In genomic region chr10:24891823-24892222, GRCh38 we compare ENCODE assay signal across 11 cellular contexts.
DNase-seq lines count a peak whose midpoint lies in the region; ATAC-seq and TF ChIP-seq lines count a peak whose summit lies in the region.
"Had no signal": no experiment of that assay in that cellular context is flagged by ENCODE, and none has a peak within 500 bp of the region (broad histone marks: within the 10 kb centered on the region; RNA-seq: fewer than 3 reads in every experiment).

No MANE protein-coding gene starts in this region.

- no peak for ATAC-seq in HG03175 (IDR thresholded peaks at IDR 0.05; ENCODE audit: unreplicated experiment)

- TF ChIP-seq CTCF in HEK293 (tag by site-specific recombination; IDR thresholded peaks at IDR 0.05) (no peak), fibroblast of mammary gland (conservative IDR thresholded peaks at IDR 0.05; ENCODE audit: control insufficient read depth, insufficient read depth, low read depth, low read length) (no peak), Caco-2 (IDR thresholded peaks at IDR 0.05; ENCODE audit: insufficient read depth in 1 of 2, low read depth in 1 of 2, low read length in 1 of 2, severe bottlenecking in 1 of 2, unreplicated experiment in 1 of 2) (no peak)

- H3K4me3 ChIP-seq in HEK293 (ENCODE audit: low read depth, low read length) (no peak overlapping the region), fibroblast of mammary gland (ENCODE audit: control insufficient read depth, low read depth, low read length) (no peak overlapping the region), Caco-2 (ENCODE audit: low read depth, low read length) (no peak overlapping the region)

- POLR2A ChIA-PET in HEK293 (lab: Yijun Ruan, JAX) (no interaction called here), Caco-2 (lab: Charles Lee) (no interaction called here)

- intact Hi-C loops in Caco-2 (cut with micrococcal nuclease; ENCODE audit: unreplicated experiment): no loop called here

- no peaks in the 10 kb centered on the region for H3K9me3 Mint-ChIP-seq in Caco-2 (ENCODE audit: unreplicated experiment)

- no peak overlapping the region for H3K27ac ChIP-seq in HEK293 (ENCODE audit: extremely low read depth, low read depth, low read length)

- DNase-seq in A172 (ENCODE audit: low spot score) (peak; percentile 95), SHP77 (lab: John Stamatoyannopoulos, UW) (peak; percentile 31 to 36), fibroblast of mammary gland (ENCODE audit: low read depth) (peak; percentile 97), Caco-2 (no peak)
- DNase-seq in effector CD4-positive, alpha-beta T cell: no peak
- DNase-seq in stimulated activated CD4-positive, alpha-beta T cell treated with anti-CD3 and anti-CD28 coated beads, Interleukin-2, amount 100 ng/mL, for 48 hours: no peak
- DNase-seq: activated CD4-positive, alpha-beta T cell treated with anti-CD3 and anti-CD28 coated beads, Interleukin-2, amount 50 U/mL, for 4 hours; activated naive CD4-positive, alpha-beta T cell treated with anti-CD3 and anti-CD28 coated beads, Interleukin-2, amount 10 ng/mL, durations not matched to agents 7 days and 5 days; midbrain had no signal

- H3K4me1 ChIP-seq in HEK293 (ENCODE audit: control insufficient read depth, insufficient read depth, low read length) (peaks cover 10% of the 10 kb centered on the region; the same call in 1 of the 2 replicates), Caco-2 (peaks cover 13% of the 10 kb centered on the region)

- no peaks in the 10 kb centered on the region for H3K9me3 ChIP-seq in HEK293 (ENCODE audit: control insufficient read depth, insufficient read depth, low read depth, low read length)
- no peaks in the 10 kb centered on the region for H3K9me3 ChIP-seq in Caco-2

- peaks cover 18% of the 10 kb centered on the region for H3K4me1 Mint-ChIP-seq in Caco-2 (ENCODE audit: low read depth, unreplicated experiment)

- BruUV-seq in Caco-2 (replicated peaks; lab: Mats Ljungman, UMichigan): no TSS peak

- no peaks in the 10 kb centered on the region for H3K27me3 ChIP-seq in Caco-2 (replicated peaks; ENCODE audit: control insufficient read depth, insufficient read depth, low read length)

- H3K36me3 Mint-ChIP-seq in Caco-2 (ENCODE audit: insufficient read depth, unreplicated experiment): no peaks in the 10 kb centered on the region

- no peak overlapping the region for H3K4me3 Mint-ChIP-seq in Caco-2 (ENCODE audit: unreplicated experiment)
- H3K4me3 Mint-ChIP-seq: activated naive CD4-positive, alpha-beta T cell treated with anti-CD3 and anti-CD28 coated beads, Interleukin-2, amount 10 ng/mL, durations not matched to agents 7 days and 5 days had no signal

- CTCF ChIA-PET in HEK293 (lab: Yijun Ruan, JAX): interaction anchor here (0.6 kb wide), 1 partner anchor 10 kb away, joined by 5 read pairs; no protein-coding TSS in a partner anchor
- CTCF ChIA-PET in Caco-2 (lab: Charles Lee): no interaction called here

- no peak overlapping the region for H3K27ac Mint-ChIP-seq in Caco-2 (ENCODE audit: unreplicated experiment)
- H3K27ac Mint-ChIP-seq: activated naive CD4-positive, alpha-beta T cell treated with anti-CD3 and anti-CD28 coated beads, Interleukin-2, amount 10 ng/mL, durations not matched to agents 7 days and 5 days had no signal

- no peaks in the 10 kb centered on the region for H3K27me3 Mint-ChIP-seq in Caco-2 (ENCODE audit: insufficient read depth, unreplicated experiment)
- H3K27me3 Mint-ChIP-seq: activated naive CD4-positive, alpha-beta T cell treated with anti-CD3 and anti-CD28 coated beads, Interleukin-2, amount 10 ng/mL, durations not matched to agents 7 days and 5 days had no signal

- H3K36me3 ChIP-seq in HEK293 (ENCODE audit: control insufficient read depth in 2 of 2, insufficient read depth in 1 of 2, low read length in 2 of 2) (no peaks in the 10 kb centered on the region), Caco-2 (ENCODE audit: control insufficient read depth, insufficient read depth, low read length) (no peaks in the 10 kb centered on the region; the same call in none of the 2 replicates)

TF ChIP-seq in HEK293, 187 proteins besides CTCF, POLR2A, EP300 and RAD21 (continues in another document):
- TF ChIP-seq ZNF280C (tag by site-specific recombination; IDR thresholded peaks at IDR 0.05) (no peak), HOXC10 (CRISPR knock-in tag; IDR thresholded peaks at IDR 0.05) (no peak), ZIC2 (tag by site-specific recombination; IDR thresholded peaks at IDR 0.05) (no peak), ZBTB8A (tag by site-specific recombination; IDR thresholded peaks at IDR 0.05) (no peak), AEBP2 (tag by site-specific recombination; IDR thresholded peaks at IDR 0.05; ENCODE audit: borderline replicate concordance) (no peak), ZNF501 (tag by site-specific recombination; IDR thresholded peaks at IDR 0.05) (peak; percentile 63; the same call in 1 of the 2 replicates), ZFHX2 (tag by site-specific recombination; conservative IDR thresholded peaks at IDR 0.05) (no peak), ZNF211 (tag by site-specific recombination; IDR thresholded peaks at IDR 0.05; ENCODE audit: low read depth) (no peak), ZNF560 (tag by site-specific recombination; IDR thresholded peaks at IDR 0.05; ENCODE audit: borderline replicate concordance) (no peak), ZNF394 (tag by site-specific recombination; IDR thresholded peaks at IDR 0.05; ENCODE audit: borderline replicate concordance) (no peak), ZNF19 (tag by site-specific recombination; IDR thresholded peaks at IDR 0.05; ENCODE audit: low read depth) (no peak), ZNF404 (tag by site-specific recombination; IDR thresholded peaks at IDR 0.05) (no peak), ZSCAN4 (tag by site-specific recombination; IDR thresholded peaks at IDR 0.05) (no peak), OSR2 (tag by site-specific recombination; IDR thresholded peaks at IDR 0.05) (peak; percentile 86), ZNF639 (tag by site-specific recombination; IDR thresholded peaks at IDR 0.05) (peak; percentile 86), ZNF362 (tag by site-specific recombination; IDR thresholded peaks at IDR 0.05) (peak; percentile 71), ZNF248 (tag by site-specific recombination; IDR thresholded peaks at IDR 0.05) (no peak)

Comparison
In these comparisons a context has a peak if more than half of its experiments do, and no peak if none do; other contexts are left out.
1. DNase-seq: peak in A172 (single experiment), SHP77 (2 of 2) and fibroblast of mammary gland (single experiment); none in effector CD4-positive, alpha-beta T cell (single experiment), Caco-2 (0 of 2) and stimulated activated CD4-positive, alpha-beta T cell treated with anti-CD3 and anti-CD28 coated beads, Interleukin-2, amount 100 ng/mL, for 48 hours (0 of 2).